Comparison of ENCODE assay signal across 15 cellular contexts in the genomic region with DNA sequence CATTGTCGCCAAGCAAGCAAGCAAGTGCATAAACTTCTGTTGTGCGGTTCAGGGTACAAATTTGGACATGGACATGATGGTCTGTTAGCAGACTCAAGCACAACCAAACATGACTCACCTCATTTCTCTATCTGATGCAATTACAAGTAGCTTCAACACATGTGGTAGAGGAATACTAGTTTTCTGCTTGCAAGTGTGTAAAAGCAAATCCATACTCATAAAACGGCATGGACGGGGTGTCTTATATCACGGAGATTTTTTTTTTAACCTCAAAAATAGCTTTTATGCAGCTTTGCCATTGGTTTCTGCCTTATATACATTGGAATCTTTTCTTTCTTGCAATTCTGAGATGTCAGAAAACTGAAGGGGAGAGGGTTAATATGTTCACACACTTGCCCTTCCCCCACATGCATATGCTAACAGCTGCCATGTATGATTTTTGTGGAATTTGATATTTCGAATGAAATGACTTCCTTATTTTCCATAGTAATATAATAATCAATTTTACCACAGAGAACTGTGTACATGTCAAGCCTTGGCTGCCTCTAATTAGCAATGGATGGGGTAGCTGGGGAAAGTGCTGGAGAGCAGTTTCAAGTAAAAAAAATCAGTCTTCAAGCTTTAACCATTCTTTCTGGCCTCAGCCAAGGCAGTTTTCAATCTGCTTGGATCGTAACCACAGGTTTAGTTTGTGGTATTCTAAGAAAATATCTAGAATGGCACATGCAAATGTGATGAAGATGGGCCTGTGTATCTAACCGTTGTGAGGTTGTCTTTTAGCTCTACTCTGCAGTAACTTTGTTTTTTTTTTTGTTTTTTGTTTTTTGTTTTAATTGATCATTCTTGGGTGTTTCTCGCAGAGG.
A peak's percentile ranks its signal among the peaks of the same experiment; 100 is the strongest.
DNase-seq lines count a peak whose midpoint lies in the region; ATAC-seq and TF ChIP-seq lines count a peak whose summit lies in the region.
"Had no signal": no experiment of that assay in that cellular context is flagged by ENCODE, and none has a peak within 500 bp of the region (broad histone marks: within the 10 kb centered on the region; RNA-seq: fewer than 3 reads in every experiment).

No MANE protein-coding gene starts in this region.

- peaks cover 5% of the 10 kb centered on the region for H3K27me3 Mint-ChIP-seq in activated CD4-positive, alpha-beta T cell treated with anti-CD3 and anti-CD28 coated beads for 36 hours
- H3K27me3 Mint-ChIP-seq: activated T-cell treated with anti-CD3 and anti-CD28 coated beads, Interleukin-2, amount 50 U/mL, for 24 hours had no signal

- H3K4me3 ChIP-seq in fibroblast of lung (replicated peaks in 1 of 4; ENCODE audit: control extremely low read depth in 1 of 4, insufficient read depth in 1 of 4, low read depth in 3 of 4, low read length in 4 of 4) (no peak overlapping the region), gastrocnemius medialis (peak overlapping the region in 3 of 4 donors; percentile 56 to 61 (median 58)), BE2C (ENCODE audit: low read depth, low read length) (no peak overlapping the region), mucosa of descending colon (no peak overlapping the region)
- H3K4me3 ChIP-seq: esophagus muscularis mucosa, upper lobe of left lung had no signal

- peak; percentile 61 for ATAC-seq in activated CD4-positive, alpha-beta T cell treated with anti-CD3 and anti-CD28 coated beads for 36 hours
- ATAC-seq in gastrocnemius medialis (peak; percentile 35 to 60), GM21515 (IDR thresholded peaks at IDR 0.05; ENCODE audit: unreplicated experiment) (no peak), mucosa of descending colon (no peak)

- in situ Hi-C loops in gastrocnemius medialis (cut with MboI; ENCODE audit: low sequenced_read_pairs in 4 of 4): no loop called here

- CTCF ChIA-PET in activated CD4-positive, alpha-beta T cell treated with anti-CD3 and anti-CD28 coated beads for 36 hours (lab: Charles Lee): interaction anchor here (0.8 kb wide), 1 partner anchor 101 kb away, joined by 3 read pairs; no protein-coding TSS in a partner anchor

- H3K27ac ChIP-seq in fibroblast of lung (ENCODE audit: insufficient read depth, low read length) (no peak overlapping the region), gastrocnemius medialis (peak overlapping the region; percentile 82 to 88 (median 85))
- H3K27ac ChIP-seq: esophagus muscularis mucosa, RWPE1, upper lobe of left lung had no signal

- H3K36me3 Mint-ChIP-seq in activated CD4-positive, alpha-beta T cell treated with anti-CD3 and anti-CD28 coated beads for 36 hours (ENCODE audit: low read depth): no peaks in the 10 kb centered on the region

- no peak overlapping the region for H3K4me3 Mint-ChIP-seq in activated CD4-positive, alpha-beta T cell treated with anti-CD3 and anti-CD28 coated beads for 36 hours
- H3K4me3 Mint-ChIP-seq: activated T-cell treated with anti-CD3 and anti-CD28 coated beads, Interleukin-2, amount 50 U/mL, for 24 hours had no signal

- no peak for TF ChIP-seq POLR2A in gastrocnemius medialis (IDR thresholded peaks at IDR 0.05)

- no peaks in the 10 kb centered on the region for H3K79me2 ChIP-seq in fibroblast of lung (ENCODE audit: control insufficient read depth, insufficient read depth, low read length)

- H3K36me3 ChIP-seq in fibroblast of lung (ENCODE audit: control insufficient read depth, insufficient read depth, low read length) (no peaks in the 10 kb centered on the region), gastrocnemius medialis (no peaks in the 10 kb centered on the region), BE2C (no peaks in the 10 kb centered on the region; the same call in 1 of the 2 replicates), mucosa of descending colon (ENCODE audit: low read depth) (no peaks in the 10 kb centered on the region)
- H3K36me3 ChIP-seq: esophagus muscularis mucosa, upper lobe of left lung had no signal

- H4K20me1 ChIP-seq in fibroblast of lung (ENCODE audit: control insufficient read depth, extremely low read depth, insufficient read depth, low read length): no peaks in the 10 kb centered on the region

- TF ChIP-seq CTCF in fibroblast of lung (conservative IDR thresholded peaks at IDR 0.05 in 1 of 2, IDR thresholded peaks at IDR 0.05 in 1 of 2; ENCODE audit: low read depth in 1 of 2, low read length in 2 of 2) (no peak), gastrocnemius medialis (IDR thresholded peaks at IDR 0.05 in 4 of 5, conservative IDR thresholded peaks at IDR 0.05 in 1 of 5) (no peak), BE2C (IDR thresholded peaks at IDR 0.05; ENCODE audit: low read depth, low read length) (no peak), mucosa of descending colon (IDR thresholded peaks at IDR 0.05) (no peak)

- H3K4me2 ChIP-seq in fibroblast of lung (ENCODE audit: extremely low read depth, insufficient read depth, low read length): no peak overlapping the region

- no peaks in the 10 kb centered on the region for H3K9me3 ChIP-seq in fibroblast of lung (ENCODE audit: control insufficient read depth, insufficient read depth, low read depth, low read length)
- no peaks in the 10 kb centered on the region for H3K9me3 ChIP-seq in gastrocnemius medialis
- H3K9me3 ChIP-seq in BE2C: no peaks in the 10 kb centered on the region
- H3K9me3 ChIP-seq in mucosa of descending colon: no peaks in the 10 kb centered on the region
- H3K9me3 ChIP-seq: esophagus muscularis mucosa, upper lobe of left lung had no signal

- POLR2A ChIA-PET in activated CD4-positive, alpha-beta T cell treated with anti-CD3 and anti-CD28 coated beads for 36 hours (lab: Charles Lee): no interaction called here

- peaks cover 14% of the 10 kb centered on the region for H3K4me1 Mint-ChIP-seq in activated CD4-positive, alpha-beta T cell treated with anti-CD3 and anti-CD28 coated beads for 36 hours

- peaks cover 4% of the 10 kb centered on the region for H3K27me3 ChIP-seq in fibroblast of lung (ENCODE audit: control insufficient read depth, insufficient read depth, low read length)
- H3K27me3 ChIP-seq in gastrocnemius medialis: no peaks in the 10 kb centered on the region
- no peaks in the 10 kb centered on the region for H3K27me3 ChIP-seq in BE2C
- H3K27me3 ChIP-seq: esophagus muscularis mucosa, upper lobe of left lung had no signal

- peak overlapping the region; percentile 17 for H3K27ac Mint-ChIP-seq in activated CD4-positive, alpha-beta T cell treated with anti-CD3 and anti-CD28 coated beads for 36 hours
- H3K27ac Mint-ChIP-seq: activated T-cell treated with anti-CD3 and anti-CD28 coated beads, Interleukin-2, amount 50 U/mL, for 24 hours had no signal

- intact Hi-C loops in activated CD4-positive, alpha-beta T cell treated with anti-CD3 and anti-CD28 coated beads for 36 hours (cut with DNase I, micrococcal nuclease): loop anchor here in 1 of 2 experiments (1.0 kb wide), 1 partner anchor 9 kb away; no protein-coding TSS in a partner anchor
- intact Hi-C loops in gastrocnemius medialis (cut with DNase I; ENCODE audit: low total_unique reads) (no loop called here), mucosa of descending colon (cut with DNase I, micrococcal nuclease) (no loop called here)

- no peak for DNase-seq in activated CD4-positive, alpha-beta T cell treated with anti-CD3 and anti-CD28 coated beads for 36 hours
- no peak for DNase-seq in activated CD4-positive, alpha-beta T cell treated with anti-CD3 and anti-CD28 coated beads, Interleukin-2, amount 50 U/mL, for 48 hours
- DNase-seq in NCI-H526 treated with DMSO at 0.1 percent for 48 hours (lab: John Stamatoyannopoulos, UW) (peak; percentile 29), fibroblast of lung (ENCODE audit: low read depth in 2 of 2) (peak; percentile 37 to 38), gastrocnemius medialis (no peak), BE2C (no peak), mucosa of descending colon (no peak)
- DNase-seq: activated T-cell treated with anti-CD3 and anti-CD28 coated beads, Interleukin-2, amount 50 U/mL, for 24 hours; DND-41; KBM-7; small intestine; upper lobe of left lung had no signal

- H3K4me1 ChIP-seq in fibroblast of lung (ENCODE audit: control insufficient read depth, extremely low read depth, insufficient read depth, low read length): no peaks in the 10 kb centered on the region
- H3K4me1 ChIP-seq in gastrocnemius medialis: peaks cover 26 to 33% of the 10 kb centered on the region in 2 donors
- peaks cover 13% of the 10 kb centered on the region for H3K4me1 ChIP-seq in BE2C
- H3K4me1 ChIP-seq in mucosa of descending colon (ENCODE audit: low read depth): no peaks in the 10 kb centered on the region

- no peak overlapping the region for H3K9ac ChIP-seq in fibroblast of lung (ENCODE audit: insufficient read depth, low read length)

- no peaks in the 10 kb centered on the region for H3K9me3 Mint-ChIP-seq in activated CD4-positive, alpha-beta T cell treated with anti-CD3 and anti-CD28 coated beads for 36 hours (ENCODE audit: low read depth)
- H3K9me3 Mint-ChIP-seq: activated T-cell treated with anti-CD3 and anti-CD28 coated beads, Interleukin-2, amount 50 U/mL, for 24 hours had no signal

- H2AFZ ChIP-seq in fibroblast of lung (ENCODE audit: low read length): no peak overlapping the region

Comparison
In these comparisons a context has a peak if more than half of its experiments do, and no peak if none do; other contexts are left out.
1. ATAC-seq: peak in activated CD4-positive, alpha-beta T cell treated with anti-CD3 and anti-CD28 coated beads for 36 hours (single experiment) and gastrocnemius medialis (2 of 2); none in GM21515 (single experiment) and mucosa of descending colon (single experiment).
2. DNase-seq: peak in NCI-H526 treated with DMSO at 0.1 percent for 48 hours (single experiment) and fibroblast of lung (2 of 2); none in activated CD4-positive, alpha-beta T cell treated with anti-CD3 and anti-CD28 coated beads for 36 hours (single experiment), activated CD4-positive, alpha-beta T cell treated with anti-CD3 and anti-CD28 coated beads, Interleukin-2, amount 50 U/mL, for 48 hours (0 of 2), gastrocnemius medialis (0 of 2), BE2C (single experiment) and mucosa of descending colon (0 of 3).
3. H3K4me3 ChIP-seq: peak in gastrocnemius medialis (3 of 4); none in fibroblast of lung (0 of 4), BE2C (single experiment) and mucosa of descending colon (single experiment).